ENCODE assay signal across 25 cellular contexts in genomic region chr6:29865648-29866047, GRCh38. TPM values are rescaled to one million over a fixed set of nuclear protein-coding genes. Genes with fewer than 3 reads are reported as not detected.
A peak's percentile ranks its signal among the peaks of the same experiment; 100 is the strongest.
DNase-seq lines count a peak whose midpoint lies in the region; ATAC-seq and FAIRE-seq lines count a peak whose summit lies in the region.
"Had no signal": no experiment of that assay in that cellular context is flagged by ENCODE, and none has a peak within 500 bp of the region (broad histone marks: within the 10 kb centered on the region; RNA-seq: fewer than 3 reads in every experiment).

No MANE protein-coding gene starts in this region.

- no peak overlapping the region for H2AFZ ChIP-seq in trophoblast cell (ENCODE audit: insufficient read depth, low read length, poor library complexity)

- H3K27ac ChIP-seq in trophoblast cell (ENCODE audit: low read depth, low read length): no peak overlapping the region
- H3K27ac ChIP-seq: 22Rv1, BLaER1 had no signal

- WGBS in trophoblast cell (ENCODE audit: extremely low coverage, insufficient coverage, insufficient read length): no CpG with 5 or more reads among the region's 1 CpG

- H3K14ac ChIP-seq in trophoblast cell (ENCODE audit: low read length): no peak overlapping the region

- FAIRE-seq in islet of Langerhans (lab: Jason Lieb, UNC): peak; percentile 33
- FAIRE-seq: A204.1, D721Med, GM12878, GM19239, H54 had no signal

- H3K4me3 ChIP-seq in trophoblast cell (ENCODE audit: low read depth, low read length): no peak overlapping the region
- H3K4me3 ChIP-seq: BLaER1, GM12878, HAP-1 had no signal

- no peak overlapping the region for H3K4ac ChIP-seq in trophoblast cell (ENCODE audit: low read depth, low read length)

- H4K8ac ChIP-seq in trophoblast cell (ENCODE audit: low read depth, low read length): no peak overlapping the region

- ATAC-seq in activated naive CD8-positive, alpha-beta T cell treated with anti-CD3 and anti-CD28 coated beads, Interleukin-2, amount 50 U/mL, for 24 hours: peak; percentile 66
- ATAC-seq: GM12878 had no signal

- no peaks in the 10 kb centered on the region for H3K9me3 Mint-ChIP-seq in activated naive CD8-positive, alpha-beta T cell treated with anti-CD3 and anti-CD28 coated beads, Interleukin-2, amount 50 U/mL, for 24 hours
- H3K9me3 Mint-ChIP-seq in activated naive CD8-positive, alpha-beta T cell treated with anti-CD3 and anti-CD28 coated beads for 36 hours: no peaks in the 10 kb centered on the region
- H3K9me3 Mint-ChIP-seq: CD4-positive, alpha-beta T cell; CD8-positive, alpha-beta memory T cell; HFFc6 had no signal

- H3K79me1 ChIP-seq in trophoblast cell (ENCODE audit: low read length): no peaks in the 10 kb centered on the region

- no peak overlapping the region for H2AK5ac ChIP-seq in trophoblast cell (ENCODE audit: low read length)

- no peak overlapping the region for H4K12ac ChIP-seq in trophoblast cell (ENCODE audit: low read depth, low read length)

- no peaks in the 10 kb centered on the region for H3K36me3 Mint-ChIP-seq in activated naive CD8-positive, alpha-beta T cell treated with anti-CD3 and anti-CD28 coated beads, Interleukin-2, amount 50 U/mL, for 24 hours (ENCODE audit: low read depth)
- H3K36me3 Mint-ChIP-seq in activated naive CD8-positive, alpha-beta T cell treated with anti-CD3 and anti-CD28 coated beads for 36 hours: no peaks in the 10 kb centered on the region
- H3K36me3 Mint-ChIP-seq: CD14-positive monocyte had no signal

- no peaks in the 10 kb centered on the region for H3K36me3 ChIP-seq in trophoblast cell (ENCODE audit: control insufficient read depth in 1 of 2, insufficient read depth in 2 of 2, low read length in 2 of 2)
- H3K36me3 ChIP-seq: BLaER1, HAP-1 had no signal

- peaks cover 5% of the 10 kb centered on the region for H3K4me1 Mint-ChIP-seq in activated naive CD8-positive, alpha-beta T cell treated with anti-CD3 and anti-CD28 coated beads, Interleukin-2, amount 50 U/mL, for 24 hours
- H3K4me1 Mint-ChIP-seq in activated naive CD8-positive, alpha-beta T cell treated with anti-CD3 and anti-CD28 coated beads for 36 hours: peaks cover 3% of the 10 kb centered on the region
- H3K4me1 Mint-ChIP-seq: B cell; CD8-positive, alpha-beta memory T cell had no signal

- no peak for DNase-seq in activated naive CD8-positive, alpha-beta T cell treated with anti-CD3 and anti-CD28 coated beads, Interleukin-2, amount 50 U/mL, for 24 hours
- no peak for DNase-seq in activated naive CD8-positive, alpha-beta T cell treated with anti-CD3 and anti-CD28 coated beads for 36 hours
- DNase-seq in renal cortical epithelial cell (ENCODE audit: low read depth) (peak; percentile 19), trophoblast cell (no peak)
- DNase-seq in NK-92 treated with Interleukin-12 subunit alpha and Interleukin-12 subunit beta, amount 100 ng/mL, for 24 hours (lab: John Stamatoyannopoulos, UW): no peak
- DNase-seq: CD4-positive, alpha-beta T cell; CD8-positive, alpha-beta memory T cell; DMS 273 treated with DMSO at 0.1 percent for 48 hours; DMS79; EL; GDM1; GOT3; HFFc6 had no signal

- H3K4me3 Mint-ChIP-seq in activated naive CD8-positive, alpha-beta T cell treated with anti-CD3 and anti-CD28 coated beads, Interleukin-2, amount 50 U/mL, for 24 hours: no peak overlapping the region
- no peak overlapping the region for H3K4me3 Mint-ChIP-seq in activated naive CD8-positive, alpha-beta T cell treated with anti-CD3 and anti-CD28 coated beads for 36 hours
- H3K4me3 Mint-ChIP-seq: B cell; CD4-positive, alpha-beta T cell; CD8-positive, alpha-beta memory T cell; HFFc6 had no signal

- no peaks in the 10 kb centered on the region for H3K4me1 ChIP-seq in trophoblast cell (ENCODE audit: control insufficient read depth in 1 of 2, insufficient read depth in 2 of 2, low read length in 2 of 2)
- H3K4me1 ChIP-seq: BLaER1, HAP-1 had no signal

- no peak overlapping the region for H3K27ac Mint-ChIP-seq in activated naive CD8-positive, alpha-beta T cell treated with anti-CD3 and anti-CD28 coated beads, Interleukin-2, amount 50 U/mL, for 24 hours
- H3K27ac Mint-ChIP-seq in activated naive CD8-positive, alpha-beta T cell treated with anti-CD3 and anti-CD28 coated beads for 36 hours: no peak overlapping the region
- H3K27ac Mint-ChIP-seq: B cell; CD14-positive monocyte; CD4-positive, alpha-beta T cell; HFFc6 had no signal

- no peak overlapping the region for H2BK12ac ChIP-seq in trophoblast cell (ENCODE audit: low read length)

- H3K79me2 ChIP-seq in trophoblast cell (ENCODE audit: control insufficient read depth, insufficient read depth, low read length, poor library complexity): no peaks in the 10 kb centered on the region

- H3K4me2 ChIP-seq in trophoblast cell (ENCODE audit: low read length): no peak overlapping the region
- H3K4me2 ChIP-seq: BLaER1 had no signal

- no peak overlapping the region for H2BK120ac ChIP-seq in trophoblast cell (ENCODE audit: insufficient read depth, low read length, poor library complexity)

- H2BK5ac ChIP-seq in trophoblast cell (ENCODE audit: low read depth, low read length, poor library complexity): no peak overlapping the region

- H4K91ac ChIP-seq in trophoblast cell (ENCODE audit: low read depth, low read length): no peak overlapping the region

- no peak overlapping the region for H3K18ac ChIP-seq in trophoblast cell (ENCODE audit: low read length)

- H3K23ac ChIP-seq in trophoblast cell (ENCODE audit: low read length): no peak overlapping the region

- no peaks in the 10 kb centered on the region for H3K27me3 ChIP-seq in trophoblast cell (ENCODE audit: insufficient read depth, low read length)
- H3K27me3 ChIP-seq: BLaER1 had no signal

- H3K9me3 ChIP-seq in trophoblast cell (ENCODE audit: insufficient read depth, low read depth, low read length): peaks cover 10% of the 10 kb centered on the region
- H3K9me3 ChIP-seq: BLaER1, HAP-1 had no signal

- no peak overlapping the region for H3K9ac ChIP-seq in trophoblast cell (ENCODE audit: low read length)
- H3K9ac ChIP-seq: BLaER1 had no signal

- peaks cover 39% of the 10 kb centered on the region for H3K27me3 Mint-ChIP-seq in activated naive CD8-positive, alpha-beta T cell treated with anti-CD3 and anti-CD28 coated beads, Interleukin-2, amount 50 U/mL, for 24 hours
- peaks cover 49% of the 10 kb centered on the region for H3K27me3 Mint-ChIP-seq in activated naive CD8-positive, alpha-beta T cell treated with anti-CD3 and anti-CD28 coated beads for 36 hours

RNA-seq across cellular contexts. Expression of gene HLA-G, which starts 38.0 kb away (rescaled TPM):
- 1 to 10 TPM in 1 of 2 experiments, under 1 TPM in 1; 0.93 to 1.4 TPM for total RNA-seq in activated naive CD8-positive, alpha-beta T cell treated with anti-CD3 and anti-CD28 coated beads for 36 hours
- total RNA-seq in renal cortical epithelial cell: 1.7 and 5.7 TPM in 2 replicates
- polyA plus RNA-seq in trophoblast cell (2013): 3.1 and 3.5 TPM in 2 replicates
- polyA plus RNA-seq: AG04450 had no signal
